Comparison of ENCODE assay signal across 1 cellular context in the genomic region with DNA sequence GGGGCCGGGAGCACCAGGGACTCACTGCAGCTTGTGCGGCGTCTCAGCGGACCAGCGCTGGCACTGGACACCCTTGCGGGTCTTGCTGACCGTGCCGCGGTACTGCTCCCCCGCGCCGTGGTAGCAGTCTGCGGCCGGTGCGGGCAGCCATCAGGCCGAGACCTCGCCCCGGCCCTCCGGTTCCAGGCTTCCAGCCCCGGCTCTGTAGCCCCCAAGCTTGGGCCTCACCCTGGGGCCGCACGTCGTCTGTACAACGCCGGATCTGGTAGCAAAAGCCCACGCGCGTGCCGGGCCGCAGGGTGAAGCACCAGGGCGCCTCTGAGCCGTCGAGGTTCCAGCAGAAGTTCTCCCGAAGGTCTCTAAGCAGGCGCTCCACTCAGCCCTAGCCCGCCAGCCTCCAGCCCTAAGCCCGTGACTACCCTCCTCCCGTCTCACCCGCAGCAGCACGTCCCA. TPM values are rescaled to one million over a fixed set of nuclear protein-coding genes. Genes with fewer than 3 reads are reported as not detected.
"Had no signal": no experiment of that assay in that cellular context is flagged by ENCODE, and none has a peak within 500 bp of the region (broad histone marks: within the 10 kb centered on the region; RNA-seq: fewer than 3 reads in every experiment).

No MANE protein-coding gene starts in this region.

RNA-seq across cellular contexts. Expression of a gene that starts 18.8 kb away (rescaled TPM):
- polyA plus RNA-seq: foreskin keratinocyte had no signal
